22 cellular contexts compared by ENCODE assay signal in the genomic region with DNA sequence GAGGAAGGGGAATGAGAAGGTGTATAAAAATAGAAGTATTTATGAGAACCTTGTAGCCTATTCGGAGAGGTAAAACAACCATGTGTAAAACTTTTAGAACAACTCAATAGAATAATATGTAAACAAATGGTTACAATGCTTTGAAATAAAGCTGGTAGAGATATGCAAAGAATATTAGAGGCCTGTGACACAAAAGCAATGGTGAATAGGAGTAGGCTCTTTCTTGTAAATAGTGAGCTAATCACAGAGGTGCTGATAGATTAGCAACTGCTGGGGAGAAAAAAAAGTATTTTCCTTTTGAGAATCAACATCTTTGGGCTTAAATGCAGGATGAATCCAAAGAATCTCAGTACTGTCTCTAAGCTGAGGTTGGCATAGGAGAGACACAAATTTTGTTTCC. TPM values are rescaled to one million over a fixed set of nuclear protein-coding genes. Genes with fewer than 3 reads are reported as not detected.
DNase-seq lines count a peak whose midpoint lies in the region; ATAC-seq and TF ChIP-seq lines count a peak whose summit lies in the region.
"Had no signal": no experiment of that assay in that cellular context is flagged by ENCODE, and none has a peak within 500 bp of the region (broad histone marks: within the 10 kb centered on the region; RNA-seq: fewer than 3 reads in every experiment).

No MANE protein-coding gene starts in this region.

- H2BK120ac ChIP-seq in mesenchymal stem cell (ENCODE audit: low read depth, low read length), result no peak overlapping the region

- H2BK5ac ChIP-seq in mesenchymal stem cell (ENCODE audit: low read depth, low read length, poor library complexity, severe bottlenecking), result no peak overlapping the region

- H3K18ac ChIP-seq in mesenchymal stem cell (ENCODE audit: low read depth in 1 of 2, low read length in 2 of 2), result no peak overlapping the region

- H3K79me1 ChIP-seq in mesenchymal stem cell (replicated peaks; ENCODE audit: low read length, poor library complexity, severe bottlenecking), result no peaks in the 10 kb centered on the region

- no peak overlapping the region for H3K4me3 ChIP-seq in SK-N-SH (ENCODE audit: low read depth in 2 of 2, low read length in 1 of 2)
- H3K4me3 ChIP-seq in coronary artery, result peak overlapping the region; percentile 4
- no peak overlapping the region for H3K4me3 ChIP-seq in mesenchymal stem cell (ENCODE audit: insufficient read depth in 1 of 2, low read depth in 1 of 2, low read length in 2 of 2)
- H3K4me3 ChIP-seq: A549, HAP-1 had no signal

- H4K91ac ChIP-seq in mesenchymal stem cell (ENCODE audit: low read length), result no peak overlapping the region

- no peaks in the 10 kb centered on the region for H3K9me3 Mint-ChIP-seq in activated naive CD8-positive, alpha-beta T cell treated with anti-CD3 and anti-CD28 coated beads, Interleukin-2, amount 50 U/mL, for 24 hours
- H3K9me3 Mint-ChIP-seq: CD8-positive, alpha-beta memory T cell; IgD-negative memory B cell had no signal

- H3K4me1 ChIP-seq in SK-N-SH (ENCODE audit: control insufficient read depth in 1 of 2, insufficient read depth in 2 of 2, low read depth in 1 of 2, low read length in 1 of 2) (peaks cover 0 to 21% of the 10 kb centered on the region in 2 experiments; a peak in 2 of 4 replicates), mesenchymal stem cell (ENCODE audit: control insufficient read depth, insufficient read depth, low read depth, low read length) (peaks cover 2% of the 10 kb centered on the region)
- H3K4me1 ChIP-seq: A549, BE2C had no signal

- H2BK12ac ChIP-seq in mesenchymal stem cell (ENCODE audit: low read length in 2 of 2), result no peak overlapping the region

- H3K27ac ChIP-seq in SK-N-SH (ENCODE audit: low read depth in 2 of 2, low read length in 1 of 2) (peak overlapping the region in 1 of 2 experiments; percentile 46; a peak in 1 of 4 replicates), coronary artery (no peak overlapping the region), mesenchymal stem cell (ENCODE audit: low read length, poor library complexity, severe bottlenecking) (no peak overlapping the region)
- H3K27ac ChIP-seq: 22Rv1, A549 had no signal

- H2AK5ac ChIP-seq in mesenchymal stem cell (ENCODE audit: low read length, severe bottlenecking), result no peak overlapping the region

- H2AFZ ChIP-seq in SK-N-SH (ENCODE audit: low read depth) (no peak overlapping the region), mesenchymal stem cell (ENCODE audit: low read depth, low read length) (no peak overlapping the region)

- no peak for DNase-seq in SK-N-SH
- DNase-seq in coronary artery (ENCODE audit: low spot score), result no peak
- DNase-seq in mesenchymal stem cell, result no peak
- DNase-seq in mucosa of gallbladder (ENCODE audit: low spot score), result no peak
- no peak for DNase-seq in activated naive CD8-positive, alpha-beta T cell treated with anti-CD3 and anti-CD28 coated beads, Interleukin-2, amount 50 U/mL, for 24 hours
- DNase-seq: BE2C; C1 segment of cervical spinal cord; CD4-positive, CD25-positive, alpha-beta regulatory T cell; CD8-positive, alpha-beta memory T cell; COR-L47; DMS 273 treated with DMSO at 0.1 percent for 48 hours; DMS53; DND-41; EL; KBM-7 had no signal

- CTCF ChIA-PET in SK-N-SH (lab: Yijun Ruan, JAX), result no interaction called here

- POLR2A ChIA-PET in SK-N-SH (lab: Yijun Ruan, JAX), result no interaction called here

- peaks cover 2% of the 10 kb centered on the region for H3K4me1 Mint-ChIP-seq in activated naive CD8-positive, alpha-beta T cell treated with anti-CD3 and anti-CD28 coated beads, Interleukin-2, amount 50 U/mL, for 24 hours
- H3K4me1 Mint-ChIP-seq: IgD-negative memory B cell had no signal

- no peaks in the 10 kb centered on the region for H3K36me3 Mint-ChIP-seq in activated naive CD8-positive, alpha-beta T cell treated with anti-CD3 and anti-CD28 coated beads, Interleukin-2, amount 50 U/mL, for 24 hours (ENCODE audit: low read depth)
- H3K36me3 Mint-ChIP-seq: CD4-positive, CD25-positive, alpha-beta regulatory T cell; IgD-negative memory B cell had no signal

- H3K14ac ChIP-seq in mesenchymal stem cell (ENCODE audit: low read length in 2 of 2), result no peak overlapping the region

- no peak overlapping the region for H3K4ac ChIP-seq in mesenchymal stem cell (ENCODE audit: low read depth in 1 of 2, low read length in 2 of 2)

- 71% methylated on average over 1 of the region's 1 CpG for WGBS in SK-N-SH (ENCODE audit: low lambda C conversion rate)
- no CpG with 5 or more reads among the region's 1 CpG for WGBS in mesenchymal stem cell

- H3K9me2 ChIP-seq in SK-N-SH, result no peaks in the 10 kb centered on the region

- peaks cover 0 to 45% of the 10 kb centered on the region in 2 experiments for H3K36me3 ChIP-seq in SK-N-SH (replicated peaks in 1 of 2; ENCODE audit: control insufficient read depth in 1 of 2, insufficient read depth in 2 of 2, low read length in 1 of 2)
- peaks cover 0 to 38% of the 10 kb centered on the region in 2 experiments for H3K36me3 ChIP-seq in mesenchymal stem cell (ENCODE audit: control insufficient read depth in 1 of 2, insufficient read depth in 2 of 2, low read depth in 1 of 2, low read length in 2 of 2)
- H3K36me3 ChIP-seq: BE2C, HAP-1 had no signal

- H4K20me1 ChIP-seq in SK-N-SH (ENCODE audit: insufficient read depth), result peaks cover 48% of the 10 kb centered on the region

- TF ChIP-seq EP300 in SK-N-SH (IDR thresholded peaks at IDR 0.05; ENCODE audit: borderline replicate concordance in 1 of 2, low read depth in 1 of 2, low read length in 1 of 2), result no peak

- TF ChIP-seq CTCF in SK-N-SH (IDR thresholded peaks at IDR 0.05), result no peak
- no peak for TF ChIP-seq CTCF in coronary artery (IDR thresholded peaks at IDR 0.05)

- no peak overlapping the region for H3K27ac Mint-ChIP-seq in activated naive CD8-positive, alpha-beta T cell treated with anti-CD3 and anti-CD28 coated beads, Interleukin-2, amount 50 U/mL, for 24 hours
- H3K27ac Mint-ChIP-seq: CD4-positive, CD25-positive, alpha-beta regulatory T cell; CD8-positive, alpha-beta memory T cell; IgD-negative memory B cell had no signal

- peaks cover 13% of the 10 kb centered on the region for H3K27me3 Mint-ChIP-seq in activated naive CD8-positive, alpha-beta T cell treated with anti-CD3 and anti-CD28 coated beads, Interleukin-2, amount 50 U/mL, for 24 hours

- no peak overlapping the region for H3K4me3 Mint-ChIP-seq in activated naive CD8-positive, alpha-beta T cell treated with anti-CD3 and anti-CD28 coated beads, Interleukin-2, amount 50 U/mL, for 24 hours
- H3K4me3 Mint-ChIP-seq: CD4-positive, CD25-positive, alpha-beta regulatory T cell; CD8-positive, alpha-beta memory T cell; IgD-negative memory B cell had no signal

- H3K9ac ChIP-seq in SK-N-SH, result no peak overlapping the region
- H3K9ac ChIP-seq in mesenchymal stem cell (ENCODE audit: low read length), result peak overlapping the region; percentile 7

- H3K9me3 ChIP-seq in SK-N-SH (no peaks in the 10 kb centered on the region), mesenchymal stem cell (ENCODE audit: control insufficient read depth, low read length) (no peaks in the 10 kb centered on the region)
- H3K9me3 ChIP-seq: A549, BE2C, HAP-1 had no signal

- H2BK15ac ChIP-seq in mesenchymal stem cell (ENCODE audit: low read depth, poor library complexity, severe bottlenecking), result no peak overlapping the region

- H3K4me2 ChIP-seq in SK-N-SH, result peak overlapping the region; percentile 59; the same call in 1 of the 2 replicates
- H3K4me2 ChIP-seq in mesenchymal stem cell (ENCODE audit: low read length, poor library complexity, severe bottlenecking), result no peak overlapping the region
- H3K4me2 ChIP-seq: A549 had no signal

- H3K23ac ChIP-seq in mesenchymal stem cell (ENCODE audit: low read length in 2 of 2), result no peak overlapping the region

- no peak overlapping the region for H4K8ac ChIP-seq in mesenchymal stem cell (ENCODE audit: low read length)

- H3K79me2 ChIP-seq in SK-N-SH (ENCODE audit: insufficient read depth), result peaks cover 100% of the 10 kb centered on the region

- H3K27me3 ChIP-seq in SK-N-SH (ENCODE audit: insufficient read depth) (no peaks in the 10 kb centered on the region), mesenchymal stem cell (ENCODE audit: control insufficient read depth in 1 of 2, insufficient read depth in 1 of 2, low read length in 2 of 2) (peaks cover 0 to 18% of the 10 kb centered on the region in 2 experiments)
- H3K27me3 ChIP-seq: BE2C had no signal

- TF ChIP-seq RAD21 in SK-N-SH (IDR thresholded peaks at IDR 0.05; ENCODE audit: low read length), result no peak

- H3F3A ChIP-seq in SK-N-SH (replicated peaks; ENCODE audit: insufficient read depth), result peaks cover 9% of the 10 kb centered on the region

- ATAC-seq in SK-N-SH treated with all-trans-retinoic acid at 6 μM for 48 hours (no peak), HG02610 (IDR thresholded peaks at IDR 0.05; ENCODE audit: unreplicated experiment) (no peak)
- ATAC-seq in activated naive CD8-positive, alpha-beta T cell treated with anti-CD3 and anti-CD28 coated beads, Interleukin-2, amount 50 U/mL, for 24 hours, result no peak
- ATAC-seq: A549 had no signal

TF ChIP-seq in SK-N-SH, 30 proteins besides CTCF, POLR2A, EP300 and RAD21 (continues in another document):
- no peak for TF ChIP-seq FOXJ3 (CRISPR knock-in tag; IDR thresholded peaks at IDR 0.05)

TF ChIP-seq in SK-N-SH treated with all-trans-retinoic acid at 6 μM for 48 hours, 23 proteins besides CTCF, POLR2A, EP300 and RAD21 (continues in another document):
- no peak for TF ChIP-seq SNAI2 (CRISPR knock-in tag; IDR thresholded peaks at IDR 0.05)
- no peak for TF ChIP-seq GLIS3 (CRISPR knock-in tag; IDR thresholded peaks at IDR 0.05)
- no peak for TF ChIP-seq ISL1 (CRISPR knock-in tag; IDR thresholded peaks at IDR 0.05)
- TF ChIP-seq RARB (CRISPR knock-in tag; IDR thresholded peaks at IDR 0.05), result no peak
- no peak for TF ChIP-seq BACH2 (CRISPR knock-in tag; IDR thresholded peaks at IDR 0.05; ENCODE audit: borderline replicate concordance)
- no peak for TF ChIP-seq TCF4 (CRISPR knock-in tag; IDR thresholded peaks at IDR 0.05; ENCODE audit: borderline replicate concordance)

RNA-seq across cellular contexts. Expression of a gene that starts 7.0 kb away (rescaled TPM):
- polyA plus RNA-seq in SK-N-SH (2012; rRNA removed), result 32.6 and 36.0 TPM in 2 replicates
- polyA plus RNA-seq in SK-N-SH (2012; cell fraction: cytosol; rRNA removed), result 55.0 and 59.3 TPM in 2 replicates
- polyA plus RNA-seq in SK-N-SH (2012; cell fraction: nucleus; rRNA removed), result 16.4 and 26.1 TPM in 2 replicates
- polyA plus RNA-seq in mesenchymal stem cell (2013, experiment 1 of 2), result 21.2 TPM
- 20.6 TPM for polyA plus RNA-seq in mesenchymal stem cell (2013, experiment 2 of 2)
- total RNA-seq in mucosa of gallbladder, result 1.9 TPM
- total RNA-seq: G401 had no signal
